ENCODE assay signal across 11 cellular contexts in the genomic region with DNA sequence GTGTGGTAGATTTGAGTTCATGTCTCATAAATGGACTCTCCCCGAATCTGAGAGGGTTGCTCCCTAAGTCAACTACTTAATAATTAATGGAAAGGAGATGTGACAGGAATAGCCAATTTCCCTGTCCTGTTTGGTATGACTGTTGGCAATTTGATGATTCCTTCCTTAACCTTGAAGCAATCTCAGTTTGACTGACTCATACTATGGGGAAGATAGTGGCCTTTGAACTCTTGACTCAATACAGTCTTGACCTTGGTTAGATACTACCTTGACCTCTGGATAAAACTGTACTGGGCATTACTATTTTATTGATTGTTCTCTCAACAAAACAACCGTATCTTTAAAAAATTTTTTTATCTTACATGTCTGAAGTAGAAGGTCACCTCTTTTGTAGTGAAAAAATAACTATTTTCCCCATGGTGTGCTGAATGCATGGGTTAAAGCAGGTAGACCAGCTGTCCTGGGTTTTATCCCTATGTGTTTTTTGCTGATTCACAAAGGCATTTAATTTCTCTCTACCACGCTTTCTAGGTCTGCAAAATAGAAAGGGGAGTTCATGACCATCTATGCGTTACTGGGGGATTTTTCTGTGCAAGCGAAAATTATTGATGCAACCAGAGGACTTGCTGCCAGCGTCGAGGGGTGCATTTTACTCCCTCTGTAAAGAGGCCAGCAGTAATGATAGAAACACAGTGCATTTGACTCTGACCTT.
DNase-seq lines count a peak whose midpoint lies in the region; ATAC-seq, FAIRE-seq and TF ChIP-seq lines count a peak whose summit lies in the region.
"Had no signal": no experiment of that assay in that cellular context is flagged by ENCODE, and none has a peak within 500 bp of the region (broad histone marks: within the 10 kb centered on the region; RNA-seq: fewer than 3 reads in every experiment).

No MANE protein-coding gene starts in this region.

- peak overlapping the region; percentile 87 for H3K27ac ChIP-seq in PC-9
- peak overlapping the region; percentile 79 for H3K27ac ChIP-seq in keratinocyte (ENCODE audit: control insufficient read depth, insufficient read depth, low read length)
- peak overlapping the region; percentile 63 to 77 (median 70) for H3K27ac ChIP-seq in upper lobe of left lung

- peaks cover 44% of the 10 kb centered on the region for H3K4me1 ChIP-seq in PC-9 (replicated peaks; ENCODE audit: insufficient read depth)
- peaks cover 51% of the 10 kb centered on the region for H3K4me1 ChIP-seq in keratinocyte (ENCODE audit: control insufficient read depth, extremely low read depth, insufficient read depth, low read length)
- peaks cover 25 to 61% (median 49%) of the 10 kb centered on the region in 4 donors for H3K4me1 ChIP-seq in upper lobe of left lung

- TF ChIP-seq CTCF in PC-9 (conservative IDR thresholded peaks at IDR 0.05): no peak
- no peak for TF ChIP-seq CTCF in keratinocyte (optimal IDR thresholded peaks at IDR 0.05 in 1 of 3, IDR thresholded peaks at IDR 0.05 in 1 of 3, conservative IDR thresholded peaks at IDR 0.05 in 1 of 3; ENCODE audit: extremely low read depth in 1 of 3, insufficient read depth in 2 of 3, low read length in 3 of 3)
- no peak for TF ChIP-seq CTCF in upper lobe of left lung (IDR thresholded peaks at IDR 0.05)

- BruUV-seq in PC-9 (replicated peaks; lab: Mats Ljungman, UMichigan): no TSS peak

- H3K4me3 ChIP-seq in PC-9 (no peak overlapping the region; the same call in 1 of the 2 replicates), keratinocyte (ENCODE audit: control insufficient read depth in 2 of 3, extremely low read depth in 1 of 3, insufficient read depth in 2 of 3, low read depth in 1 of 3, low read length in 3 of 3) (peak overlapping the region in 1 of 3 experiments; percentile 51), upper lobe of left lung (no peak overlapping the region)
- H3K4me3 ChIP-seq: thoracic aorta had no signal

- H3K79me2 ChIP-seq in PC-9 (ENCODE audit: low read depth): peaks cover 53% of the 10 kb centered on the region
- H3K79me2 ChIP-seq in keratinocyte (ENCODE audit: control insufficient read depth, insufficient read depth, low read length): peaks cover 37% of the 10 kb centered on the region

- H4K20me1 ChIP-seq in PC-9 (ENCODE audit: insufficient read depth) (no peaks in the 10 kb centered on the region), keratinocyte (ENCODE audit: control insufficient read depth, extremely low read depth, insufficient read depth, low read length) (no peaks in the 10 kb centered on the region)

- H3K4me3 Mint-ChIP-seq in activated naive CD4-positive, alpha-beta T cell treated with anti-CD3 and anti-CD28 coated beads for 36 hours: no peak overlapping the region
- no peak overlapping the region for H3K4me3 Mint-ChIP-seq in activated naive CD4-positive, alpha-beta T cell treated with anti-CD3 and anti-CD28 coated beads, Interleukin-2, amount 10 ng/mL, durations not matched to agents 7 days and 5 days

- no peaks in the 10 kb centered on the region for H3K27me3 ChIP-seq in PC-9 (ENCODE audit: insufficient read depth, low read depth)
- H3K27me3 ChIP-seq in keratinocyte (ENCODE audit: control insufficient read depth, extremely low read depth, insufficient read depth, low read length): no peaks in the 10 kb centered on the region
- no peaks in the 10 kb centered on the region for H3K27me3 ChIP-seq in upper lobe of left lung

- no peak for DNase-seq in activated naive CD4-positive, alpha-beta T cell treated with anti-CD3 and anti-CD28 coated beads for 36 hours
- DNase-seq in activated naive CD4-positive, alpha-beta T cell treated with anti-CD3 and anti-CD28 coated beads, Interleukin-2, amount 10 ng/mL, durations not matched to agents 7 days and 5 days: no peak
- DNase-seq in PC-9: peak in 1 of 2 experiments; percentile 41
- no peak for DNase-seq in keratinocyte (ENCODE audit: low read depth, low spot score)
- no peak for DNase-seq in upper lobe of left lung
- no peak for DNase-seq in NCI-H187 treated with DMSO at 0.1 percent for 48 hours (lab: John Stamatoyannopoulos, UW)

- no peak for ATAC-seq in upper lobe of left lung (ENCODE audit: low FRiP score in 2 of 2)
- no peak for ATAC-seq in HG03521 (IDR thresholded peaks at IDR 0.05; ENCODE audit: unreplicated experiment)
- ATAC-seq in GM21529 (IDR thresholded peaks at IDR 0.05; ENCODE audit: unreplicated experiment): no peak
- ATAC-seq: Panc1 had no signal

- H3K36me3 Mint-ChIP-seq in activated naive CD4-positive, alpha-beta T cell treated with anti-CD3 and anti-CD28 coated beads for 36 hours (ENCODE audit: low read depth): peaks cover 22% of the 10 kb centered on the region
- H3K36me3 Mint-ChIP-seq in activated naive CD4-positive, alpha-beta T cell treated with anti-CD3 and anti-CD28 coated beads, Interleukin-2, amount 10 ng/mL, durations not matched to agents 7 days and 5 days: peaks cover 23% of the 10 kb centered on the region

- no peaks in the 10 kb centered on the region for H3K9me2 ChIP-seq in PC-9 (ENCODE audit: insufficient read depth)

- intact Hi-C loops in activated naive CD4-positive, alpha-beta T cell treated with anti-CD3 and anti-CD28 coated beads for 36 hours (cut with micrococcal nuclease): loop anchor here (5.0 kb wide), 1 partner anchor 83 kb away; no protein-coding TSS in a partner anchor
- intact Hi-C loops in PC-9 (cut with micrococcal nuclease; ENCODE audit: unreplicated experiment): loop anchor here (1.0 to 10.0 kb wide), 9 partner anchors 67 to 605 kb away; partner anchors contain the start of gene ETV6

- POLR2A ChIA-PET in PC-9 (lab: Charles Lee; ENCODE audit: unreplicated experiment): interaction anchor here (0.6 to 1.5 kb wide), 4 partner anchors 16 to 149 kb away, joined by 3 to 14 read pairs (median 4); partner anchors contain the start of gene ETV6

- peaks cover 3% of the 10 kb centered on the region for H3K9me3 Mint-ChIP-seq in activated naive CD4-positive, alpha-beta T cell treated with anti-CD3 and anti-CD28 coated beads for 36 hours
- peaks cover 2% of the 10 kb centered on the region for H3K9me3 Mint-ChIP-seq in activated naive CD4-positive, alpha-beta T cell treated with anti-CD3 and anti-CD28 coated beads, Interleukin-2, amount 10 ng/mL, durations not matched to agents 7 days and 5 days

- H3K4me2 ChIP-seq in PC-9 (peak overlapping the region; percentile 72), keratinocyte (ENCODE audit: control insufficient read depth, extremely low read depth, insufficient read depth, low read depth, low read length) (peak overlapping the region; percentile 57)

- H3K9me3 ChIP-seq in PC-9 (ENCODE audit: insufficient read depth, low read depth): no peaks in the 10 kb centered on the region
- H3K9me3 ChIP-seq in keratinocyte (ENCODE audit: control insufficient read depth, low read depth, low read length): no peaks in the 10 kb centered on the region
- H3K9me3 ChIP-seq in upper lobe of left lung: no peaks in the 10 kb centered on the region
- H3K9me3 ChIP-seq: thoracic aorta had no signal

- H3K36me3 ChIP-seq in PC-9 (ENCODE audit: low read depth) (peaks cover 4% of the 10 kb centered on the region), keratinocyte (ENCODE audit: control insufficient read depth in 2 of 2, extremely low read depth in 1 of 2, insufficient read depth in 2 of 2, low read length in 2 of 2) (peaks cover 0 to 3% of the 10 kb centered on the region in 2 experiments), upper lobe of left lung (no peaks in the 10 kb centered on the region)
- H3K36me3 ChIP-seq: thoracic aorta had no signal

- no peak for TF ChIP-seq EP300 in upper lobe of left lung (IDR thresholded peaks at IDR 0.05)

- H3F3A ChIP-seq in PC-9 (ENCODE audit: insufficient read depth, low read depth): peaks cover 43% of the 10 kb centered on the region

- no peaks in the 10 kb centered on the region for H3K9me1 ChIP-seq in keratinocyte (ENCODE audit: control insufficient read depth, extremely low read depth, insufficient read depth, low read length)

- peak overlapping the region; percentile 33 for H3K27ac Mint-ChIP-seq in activated naive CD4-positive, alpha-beta T cell treated with anti-CD3 and anti-CD28 coated beads for 36 hours
- no peak overlapping the region for H3K27ac Mint-ChIP-seq in activated naive CD4-positive, alpha-beta T cell treated with anti-CD3 and anti-CD28 coated beads, Interleukin-2, amount 10 ng/mL, durations not matched to agents 7 days and 5 days

- TF ChIP-seq POLR2A in upper lobe of left lung (IDR thresholded peaks at IDR 0.05): no peak

- H3K9ac ChIP-seq in keratinocyte (ENCODE audit: control insufficient read depth, extremely low read depth, insufficient read depth, low read length): peak overlapping the region; percentile 18

- no peak for FAIRE-seq in keratinocyte (lab: Jason Lieb, UNC)
- FAIRE-seq: colon had no signal

- 87 to 89% methylated on average over 7 of the region's 7 CpGs for WGBS in upper lobe of left lung, 2 donors

- CTCF ChIA-PET in activated naive CD4-positive, alpha-beta T cell treated with anti-CD3 and anti-CD28 coated beads for 36 hours (lab: Charles Lee): interaction anchor here (0.6 to 3.0 kb wide), 2 partner anchors 36 to 303 kb away, joined by 4 to 15 read pairs; no protein-coding TSS in a partner anchor
- CTCF ChIA-PET in activated naive CD4-positive, alpha-beta T cell treated with anti-CD3 and anti-CD28 coated beads, Interleukin-2, amount 10 ng/mL, durations not matched to agents 7 days and 5 days (lab: Charles Lee): interaction anchor here (1.0 to 1.1 kb wide), 2 partner anchors 50 to 302 kb away, joined by 3 read pairs; no protein-coding TSS in a partner anchor
- CTCF ChIA-PET in PC-9 (lab: Charles Lee): interaction anchor here (0.6 kb wide), 1 partner anchor 496 kb away, joined by 5 read pairs; no protein-coding TSS in a partner anchor

- H3K27me3 Mint-ChIP-seq in activated naive CD4-positive, alpha-beta T cell treated with anti-CD3 and anti-CD28 coated beads for 36 hours (ENCODE audit: low read depth): no peaks in the 10 kb centered on the region
- H3K27me3 Mint-ChIP-seq in activated naive CD4-positive, alpha-beta T cell treated with anti-CD3 and anti-CD28 coated beads, Interleukin-2, amount 10 ng/mL, durations not matched to agents 7 days and 5 days: no peaks in the 10 kb centered on the region

- H2AFZ ChIP-seq in PC-9 (no peak overlapping the region), keratinocyte (ENCODE audit: control insufficient read depth, low read length) (no peak overlapping the region)

- dilution Hi-C loops in keratinocyte (cut with MboI; ENCODE audit: extremely low pct_ligation_motif_present, low sequenced_read_pairs): no loop called here

- peaks cover 85% of the 10 kb centered on the region for H3K4me1 Mint-ChIP-seq in activated naive CD4-positive, alpha-beta T cell treated with anti-CD3 and anti-CD28 coated beads for 36 hours (ENCODE audit: low read depth)
- peaks cover 77% of the 10 kb centered on the region for H3K4me1 Mint-ChIP-seq in activated naive CD4-positive, alpha-beta T cell treated with anti-CD3 and anti-CD28 coated beads, Interleukin-2, amount 10 ng/mL, durations not matched to agents 7 days and 5 days
